In genomic region chr15:59615661-59616060, GRCh38 we compare ENCODE assay signal across 22 cellular contexts. TPM values are rescaled to one million over a fixed set of nuclear protein-coding genes. Genes with fewer than 3 reads are reported as not detected.
"Had no signal": no experiment of that assay in that cellular context is flagged by ENCODE, and none has a peak within 500 bp of the region (broad histone marks: within the 10 kb centered on the region; RNA-seq: fewer than 3 reads in every experiment).

No MANE protein-coding gene starts in this region.

- H3K9me3 Mint-ChIP-seq: activated CD4-positive, alpha-beta memory T cell treated with anti-CD3 and anti-CD28 coated beads, Interleukin-2, amount 10 ng/mL, durations not matched to agents 7 days and 5 days; activated naive CD4-positive, alpha-beta T cell treated with anti-CD3 and anti-CD28 coated beads for 36 hours had no signal

- H3K27ac ChIP-seq: body of pancreas, dorsolateral prefrontal cortex, gastrocnemius medialis, left ventricle myocardium inferior, upper lobe of right lung had no signal

- H3K4me3 ChIP-seq: body of pancreas, dorsolateral prefrontal cortex, gastrocnemius medialis, left ventricle myocardium inferior, mucosa of descending colon, smooth muscle cell, upper lobe of right lung had no signal

- H3K4me1 ChIP-seq: gastrocnemius medialis, left ventricle myocardium inferior, upper lobe of right lung had no signal

- ATAC-seq: activated T-helper 17 cell treated with anti-CD3 and anti-CD28 coated beads, Interleukin-2, amount 50 U/mL, for 72 hours; body of pancreas; gastrocnemius medialis; sciatic nerve had no signal

- H3K27me3 ChIP-seq: body of pancreas, upper lobe of right lung had no signal

- H3K9me3 ChIP-seq: body of pancreas, gastrocnemius medialis, left ventricle myocardium inferior, mucosa of descending colon, stomach, upper lobe of right lung had no signal

- H3K4me1 Mint-ChIP-seq: activated T-helper 17 cell treated with anti-CD3 and anti-CD28 coated beads, Interleukin-2, amount 50 U/mL, for 72 hours; nephron had no signal

- H3K36me3 ChIP-seq: gastrocnemius medialis, left ventricle myocardium inferior, upper lobe of right lung had no signal

- H3K4me3 Mint-ChIP-seq: activated CD4-positive, alpha-beta memory T cell treated with anti-CD3 and anti-CD28 coated beads, Interleukin-2, amount 10 ng/mL, durations not matched to agents 7 days and 5 days; activated naive CD4-positive, alpha-beta T cell treated with anti-CD3 and anti-CD28 coated beads for 36 hours; activated T-helper 17 cell treated with anti-CD3 and anti-CD28 coated beads, Interleukin-2, amount 50 U/mL, for 72 hours; endodermal cell; nephron had no signal

- DNase-seq: activated CD4-positive, CD25-positive, alpha-beta regulatory T cell; activated T-cell treated with anti-CD3 and anti-CD28 coated beads, Interleukin-2, amount 50 U/mL, for 1 hour; caudate nucleus; dorsolateral prefrontal cortex; endodermal cell; erythroblast; gastrocnemius medialis; kidney; left ventricle myocardium inferior; nucleus accumbens; stimulated activated CD4-positive, alpha-beta T cell treated with anti-CD3 and anti-CD28 coated beads, Interleukin-4, amount 100 ng/mL, for 1 hour; stomach; T-helper 9 cell; upper lobe of right lung had no signal

- H3K4me2 ChIP-seq: smooth muscle cell had no signal

- H3K27ac Mint-ChIP-seq: activated CD4-positive, alpha-beta memory T cell treated with anti-CD3 and anti-CD28 coated beads, Interleukin-2, amount 10 ng/mL, durations not matched to agents 7 days and 5 days; activated naive CD4-positive, alpha-beta T cell treated with anti-CD3 and anti-CD28 coated beads for 36 hours; activated T-helper 17 cell treated with anti-CD3 and anti-CD28 coated beads, Interleukin-2, amount 50 U/mL, for 72 hours; endodermal cell had no signal

RNA-seq across cellular contexts. Expression of gene GCNT3, which starts 4.1 kb away (rescaled TPM):
- total RNA-seq: activated CD4-positive, alpha-beta memory T cell treated with anti-CD3 and anti-CD28 coated beads, Interleukin-2, amount 10 ng/mL, durations not matched to agents 7 days and 5 days; activated naive CD4-positive, alpha-beta T cell treated with anti-CD3 and anti-CD28 coated beads for 36 hours; activated T-helper 17 cell treated with anti-CD3 and anti-CD28 coated beads, Interleukin-2, amount 50 U/mL, for 72 hours; sciatic nerve; smooth muscle cell had no signal
